Comparison of ENCODE assay signal across 16 cellular contexts in genomic region chr9:19994296-19994695, GRCh38.
DNase-seq lines count a peak whose midpoint lies in the region; ATAC-seq and TF ChIP-seq lines count a peak whose summit lies in the region.
"Had no signal": no experiment of that assay in that cellular context is flagged by ENCODE, and none has a peak within 500 bp of the region (broad histone marks: within the 10 kb centered on the region; RNA-seq: fewer than 3 reads in every experiment).

No MANE protein-coding gene starts in this region.

- H3K4me1 Mint-ChIP-seq in activated naive CD8-positive, alpha-beta T cell treated with anti-CD3 and anti-CD28 coated beads, Interleukin-2, amount 50 U/mL, for 24 hours: peaks cover 67% of the 10 kb centered on the region
- peaks cover 54% of the 10 kb centered on the region for H3K4me1 Mint-ChIP-seq in activated naive CD8-positive, alpha-beta T cell treated with anti-CD3 and anti-CD28 coated beads for 36 hours

- no peak overlapping the region for H3K27ac Mint-ChIP-seq in activated naive CD8-positive, alpha-beta T cell treated with anti-CD3 and anti-CD28 coated beads, Interleukin-2, amount 50 U/mL, for 24 hours
- H3K27ac Mint-ChIP-seq in activated naive CD8-positive, alpha-beta T cell treated with anti-CD3 and anti-CD28 coated beads for 36 hours: no peak overlapping the region
- H3K27ac Mint-ChIP-seq: activated naive CD4-positive, alpha-beta T cell treated with anti-CD3 and anti-CD28 coated beads for 36 hours; mesothelial cell of epicardium had no signal

- no peak for DNase-seq in activated naive CD8-positive, alpha-beta T cell treated with anti-CD3 and anti-CD28 coated beads, Interleukin-2, amount 50 U/mL, for 24 hours
- DNase-seq in activated naive CD8-positive, alpha-beta T cell treated with anti-CD3 and anti-CD28 coated beads for 36 hours: no peak
- DNase-seq in RWPE1 (ENCODE audit: low spot score) (peak; percentile 63), foreskin fibroblast (peak; percentile 66 to 79), KG1 (lab: John Stamatoyannopoulos, UW) (no peak)
- DNase-seq: activated naive CD4-positive, alpha-beta T cell treated with anti-CD3 and anti-CD28 coated beads for 36 hours; DMS 273 treated with DMSO at 0.1 percent for 48 hours; T-helper 9 cell; transverse colon had no signal

- CTCF ChIA-PET in RWPE1 (lab: Yijun Ruan, JAX): no interaction called here

- TF ChIP-seq CTCF in RWPE1 (conservative IDR thresholded peaks at IDR 0.05; ENCODE audit: low read depth) (no peak), foreskin fibroblast (IDR thresholded peaks at IDR 0.05; ENCODE audit: low read depth, low read length) (no peak)

- ATAC-seq in activated naive CD8-positive, alpha-beta T cell treated with anti-CD3 and anti-CD28 coated beads, Interleukin-2, amount 50 U/mL, for 24 hours: peak; percentile 6
- ATAC-seq in HG03354 (IDR thresholded peaks at IDR 0.05; ENCODE audit: poor library complexity, severe bottlenecking, unreplicated experiment) (no peak), HG02678 (IDR thresholded peaks at IDR 0.05; ENCODE audit: unreplicated experiment) (no peak), GM21390 (IDR thresholded peaks at IDR 0.05; ENCODE audit: unreplicated experiment) (no peak)
- ATAC-seq: Panc1 had no signal

- H3K4me3 Mint-ChIP-seq in activated naive CD8-positive, alpha-beta T cell treated with anti-CD3 and anti-CD28 coated beads, Interleukin-2, amount 50 U/mL, for 24 hours: no peak overlapping the region
- H3K4me3 Mint-ChIP-seq in activated naive CD8-positive, alpha-beta T cell treated with anti-CD3 and anti-CD28 coated beads for 36 hours: no peak overlapping the region
- H3K4me3 Mint-ChIP-seq: activated naive CD4-positive, alpha-beta T cell treated with anti-CD3 and anti-CD28 coated beads for 36 hours; mesothelial cell of epicardium had no signal

- H3K36me3 Mint-ChIP-seq in activated naive CD8-positive, alpha-beta T cell treated with anti-CD3 and anti-CD28 coated beads, Interleukin-2, amount 50 U/mL, for 24 hours (ENCODE audit: low read depth): peaks cover 8% of the 10 kb centered on the region
- H3K36me3 Mint-ChIP-seq in activated naive CD8-positive, alpha-beta T cell treated with anti-CD3 and anti-CD28 coated beads for 36 hours: peaks cover 17% of the 10 kb centered on the region
- H3K36me3 Mint-ChIP-seq: mesothelial cell of epicardium had no signal

- POLR2A ChIA-PET in RWPE1 (lab: Yijun Ruan, JAX; ENCODE audit: low non-redundant PET): no interaction called here

- no peak overlapping the region for H3K4me3 ChIP-seq in foreskin fibroblast (ENCODE audit: low read depth in 1 of 2, low read length in 2 of 2)
- H3K4me3 ChIP-seq: esophagus muscularis mucosa, transverse colon had no signal

- H3K27me3 Mint-ChIP-seq in activated naive CD8-positive, alpha-beta T cell treated with anti-CD3 and anti-CD28 coated beads, Interleukin-2, amount 50 U/mL, for 24 hours: no peaks in the 10 kb centered on the region
- H3K27me3 Mint-ChIP-seq in activated naive CD8-positive, alpha-beta T cell treated with anti-CD3 and anti-CD28 coated beads for 36 hours: no peaks in the 10 kb centered on the region

- peaks cover 10% of the 10 kb centered on the region for H3K9me3 Mint-ChIP-seq in activated naive CD8-positive, alpha-beta T cell treated with anti-CD3 and anti-CD28 coated beads, Interleukin-2, amount 50 U/mL, for 24 hours
- peaks cover 12% of the 10 kb centered on the region for H3K9me3 Mint-ChIP-seq in activated naive CD8-positive, alpha-beta T cell treated with anti-CD3 and anti-CD28 coated beads for 36 hours
- H3K9me3 Mint-ChIP-seq: mesothelial cell of epicardium had no signal

- no peak overlapping the region for H3K27ac ChIP-seq in RWPE1
- H3K27ac ChIP-seq: esophagus muscularis mucosa, KMS-11, transverse colon had no signal

Comparison
In these comparisons a context has a peak if more than half of its experiments do, and no peak if none do; other contexts are left out.
1. DNase-seq: peak in RWPE1 (single experiment) and foreskin fibroblast (2 of 2); none in activated naive CD8-positive, alpha-beta T cell treated with anti-CD3 and anti-CD28 coated beads, Interleukin-2, amount 50 U/mL, for 24 hours (single experiment), activated naive CD8-positive, alpha-beta T cell treated with anti-CD3 and anti-CD28 coated beads for 36 hours (single experiment) and KG1 (single experiment).